Comparison of ENCODE assay signal across 24 cellular contexts in the genomic region with DNA sequence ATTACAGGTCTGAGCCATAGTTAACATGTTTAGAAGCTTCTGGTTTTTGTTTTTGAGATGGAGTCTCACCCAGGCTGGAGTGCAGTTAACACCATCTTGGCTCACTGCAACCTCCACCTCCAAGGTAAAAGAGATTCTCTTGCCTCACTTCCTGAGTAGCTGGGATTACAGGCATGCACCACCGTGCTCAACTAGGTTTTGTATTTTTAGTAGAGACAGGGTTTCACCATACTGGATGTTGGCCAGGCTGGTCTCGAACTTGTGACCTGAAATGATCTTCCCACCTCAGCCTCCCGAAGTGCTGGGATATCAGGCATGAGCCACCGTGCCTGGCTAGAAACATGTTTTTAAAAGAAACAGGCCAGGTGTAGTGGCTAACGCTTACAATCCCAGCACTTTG. TPM values are rescaled to one million over a fixed set of nuclear protein-coding genes. Genes with fewer than 3 reads are reported as not detected.
DNase-seq lines count a peak whose midpoint lies in the region; ATAC-seq, FAIRE-seq and TF ChIP-seq lines count a peak whose summit lies in the region.
"Had no signal": no experiment of that assay in that cellular context is flagged by ENCODE, and none has a peak within 500 bp of the region (broad histone marks: within the 10 kb centered on the region; RNA-seq: fewer than 3 reads in every experiment).

No MANE protein-coding gene starts in this region.

- no peak overlapping the region for H4K91ac ChIP-seq in H9 (ENCODE audit: insufficient read length, low read depth, low read length)

- H3K4me3 ChIP-seq in endothelial cell of umbilical vein (replicated peaks in 1 of 3; ENCODE audit: insufficient read depth in 1 of 3, low read depth in 1 of 3, low read length in 3 of 3) (no peak overlapping the region), brain microvascular endothelial cell (ENCODE audit: low read depth, low read length) (no peak overlapping the region)
- H3K4me3 ChIP-seq: A549; BLaER1 treated with 17β-estradiol and CSF1 and Interleukin-3, amounts not matched to agents 10 nM and 100 nM had no signal

- no peak for TF ChIP-seq CTCF in H9 (conservative IDR thresholded peaks at IDR 0.05)
- no peak for TF ChIP-seq CTCF in endothelial cell of umbilical vein (IDR thresholded peaks at IDR 0.05; ENCODE audit: extremely low read depth in 1 of 2, insufficient read depth in 1 of 2, low read depth in 1 of 2, low read length in 2 of 2)
- no peak for TF ChIP-seq CTCF in brain microvascular endothelial cell (IDR thresholded peaks at IDR 0.05; ENCODE audit: low read depth, low read length, missing control alignments)

- H3K4me1 ChIP-seq in H9 (ENCODE audit: insufficient read depth, low read length) (no peaks in the 10 kb centered on the region), endothelial cell of umbilical vein (ENCODE audit: control insufficient read depth, extremely low read depth, insufficient read depth, low read length) (no peaks in the 10 kb centered on the region)
- H3K4me1 ChIP-seq: A549, BE2C had no signal

- H3K27me3 ChIP-seq in H9 (ENCODE audit: insufficient read depth, low read length), result no peaks in the 10 kb centered on the region
- H3K27me3 ChIP-seq in endothelial cell of umbilical vein (ENCODE audit: control insufficient read depth in 2 of 2, insufficient read depth in 2 of 2, low read length in 2 of 2), result no peaks in the 10 kb centered on the region
- H3K27me3 ChIP-seq in brain microvascular endothelial cell (replicated peaks), result no peaks in the 10 kb centered on the region
- H3K27me3 ChIP-seq: BE2C; BLaER1 treated with 17β-estradiol and CSF1 and Interleukin-3, amounts not matched to agents 10 nM and 100 nM had no signal

- H4K20me1 ChIP-seq in H9 (ENCODE audit: control insufficient read depth, insufficient read depth, insufficient read length) (no peaks in the 10 kb centered on the region), endothelial cell of umbilical vein (replicated peaks; ENCODE audit: control insufficient read depth, extremely low read depth, insufficient read depth, low read length) (no peaks in the 10 kb centered on the region)

- H3K27me3 Mint-ChIP-seq in activated CD8-positive, alpha-beta memory T cell treated with anti-CD3 and anti-CD28 coated beads, Interleukin-2, amount 10 ng/mL, durations not matched to agents 7 days and 5 days, result no peaks in the 10 kb centered on the region
- H3K27me3 Mint-ChIP-seq in H9 (ENCODE audit: low read depth), result no peaks in the 10 kb centered on the region
- H3K27me3 Mint-ChIP-seq: CD4-positive, alpha-beta T cell; CD8-positive, alpha-beta memory T cell had no signal

- no peak overlapping the region for H4K8ac ChIP-seq in H9 (replicated peaks; ENCODE audit: insufficient read length, low read depth, low read length)

- H3K36me3 ChIP-seq in endothelial cell of umbilical vein (ENCODE audit: control insufficient read depth in 2 of 2, extremely low read depth in 1 of 2, insufficient read depth in 2 of 2, low read length in 2 of 2), result peaks cover 4 to 13% of the 10 kb centered on the region in 2 experiments
- peaks cover 54% of the 10 kb centered on the region for H3K36me3 ChIP-seq in brain microvascular endothelial cell (replicated peaks)

- no peak overlapping the region for H2BK15ac ChIP-seq in H9 (ENCODE audit: low read depth, low read length)

- H2BK20ac ChIP-seq in H9 (ENCODE audit: low read depth, low read length, poor library complexity, severe bottlenecking), result peak overlapping the region; percentile 26

- intact Hi-C loops in endothelial cell of umbilical vein (cut with micrococcal nuclease), result no loop called here

- H3K56ac ChIP-seq in H9 (ENCODE audit: insufficient read length, low read depth, low read length), result no peak overlapping the region

- no peaks in the 10 kb centered on the region for H3K79me1 ChIP-seq in H9 (ENCODE audit: insufficient read depth, low read depth, low read length, poor library complexity, severe bottlenecking)

- peaks cover 41% of the 10 kb centered on the region for H3K36me3 Mint-ChIP-seq in activated CD8-positive, alpha-beta memory T cell treated with anti-CD3 and anti-CD28 coated beads, Interleukin-2, amount 10 ng/mL, durations not matched to agents 7 days and 5 days
- H3K36me3 Mint-ChIP-seq in H9 (ENCODE audit: insufficient read depth in 1 of 3, low read depth in 3 of 3), result peaks cover 34 to 59% (median 51%) of the 10 kb centered on the region in 3 experiments; a peak in 6 of 7 replicates

- no peak overlapping the region for H3K4ac ChIP-seq in H9 (ENCODE audit: low read depth, low read length)

- FAIRE-seq in endothelial cell of umbilical vein (lab: Jason Lieb, UNC), result peak; percentile 46
- FAIRE-seq: A549, D721Med, GM12892, H1 had no signal

- no peak overlapping the region for H2BK120ac ChIP-seq in H9 (ENCODE audit: low read depth, low read length, poor library complexity, severe bottlenecking)

- peaks cover 24% of the 10 kb centered on the region for H3K4me1 Mint-ChIP-seq in activated CD8-positive, alpha-beta memory T cell treated with anti-CD3 and anti-CD28 coated beads, Interleukin-2, amount 10 ng/mL, durations not matched to agents 7 days and 5 days
- no peaks in the 10 kb centered on the region for H3K4me1 Mint-ChIP-seq in H9

- POLR2A ChIA-PET in endothelial cell of umbilical vein (lab: Charles Lee), result interaction anchor here (0.7 to 1.1 kb wide), 2 partner anchors 11 to 83 kb away, joined by 3 to 4 read pairs; a partner anchor contains a TSS

- no peak overlapping the region for H4K5ac ChIP-seq in H9 (ENCODE audit: insufficient read length, low read depth, low read length)

- H2BK5ac ChIP-seq in H9 (ENCODE audit: insufficient read length, low read length), result no peak overlapping the region

- DNase-seq in activated CD8-positive, alpha-beta memory T cell treated with anti-CD3 and anti-CD28 coated beads, Interleukin-2, amount 50 U/mL, for 48 hours, result peak; percentile 18
- no peak for DNase-seq in activated CD8-positive, alpha-beta memory T cell treated with anti-CD3 and anti-CD28 coated beads, Interleukin-2, amount 10 ng/mL, durations not matched to agents 7 days and 5 days
- no peak for DNase-seq in H9
- DNase-seq in endothelial cell of umbilical vein (ENCODE audit: low read depth, low spot score), result no peak
- DNase-seq in brain microvascular endothelial cell, result no peak
- no peak for DNase-seq in SHP77 (lab: John Stamatoyannopoulos, UW)
- no peak for DNase-seq in NCI-H748 (lab: John Stamatoyannopoulos, UW; ENCODE audit: unreplicated experiment)
- DNase-seq: 8988T; ACHN; AML-193; BE2C; CD4-positive, alpha-beta T cell; CD8-positive, alpha-beta memory T cell; DMS 273 treated with DMSO at 0.1 percent for 48 hours; DMS53; DMS79 treated with DMSO at 0.1 percent for 48 hours; H7 had no signal

- in situ Hi-C loops in brain microvascular endothelial cell (cut with HindIII; ENCODE audit: low pct_ligation_motif_present, low sequenced_read_pairs), result no loop called here

- no CpG with 5 or more reads among the region's 5 CpGs for WGBS in H9 (ENCODE audit: extremely low coverage, insufficient read length, low lambda C conversion rate)

- no peaks in the 10 kb centered on the region for H3K9me3 ChIP-seq in H9 (ENCODE audit: control insufficient read depth, low read depth, low read length)
- H3K9me3 ChIP-seq in endothelial cell of umbilical vein (replicated peaks; ENCODE audit: control insufficient read depth, insufficient read depth, low read length), result no peaks in the 10 kb centered on the region
- H3K9me3 ChIP-seq: A549; BE2C; BLaER1 treated with 17β-estradiol and CSF1 and Interleukin-3, amounts not matched to agents 10 nM and 100 nM had no signal

- no peaks in the 10 kb centered on the region for H3K9me1 ChIP-seq in endothelial cell of umbilical vein (replicated peaks; ENCODE audit: control insufficient read depth, extremely low read depth, insufficient read depth, low read length)

- H3K9me3 Mint-ChIP-seq in activated CD8-positive, alpha-beta memory T cell treated with anti-CD3 and anti-CD28 coated beads, Interleukin-2, amount 10 ng/mL, durations not matched to agents 7 days and 5 days (ENCODE audit: low read depth), result no peaks in the 10 kb centered on the region
- no peaks in the 10 kb centered on the region for H3K9me3 Mint-ChIP-seq in H9
- H3K9me3 Mint-ChIP-seq: CD4-positive, alpha-beta T cell; CD8-positive, alpha-beta memory T cell had no signal

- no TSS peak for BruUV-seq in endothelial cell of umbilical vein (replicated peaks; lab: Mats Ljungman, UMichigan)

- no peak overlapping the region for H3K27ac Mint-ChIP-seq in activated CD8-positive, alpha-beta memory T cell treated with anti-CD3 and anti-CD28 coated beads, Interleukin-2, amount 10 ng/mL, durations not matched to agents 7 days and 5 days
- no peak overlapping the region for H3K27ac Mint-ChIP-seq in H9
- H3K27ac Mint-ChIP-seq: CD4-positive, alpha-beta T cell had no signal

- dilution Hi-C loops in endothelial cell of umbilical vein (cut with MboI; ENCODE audit: extremely low pct_ligation_motif_present, low sequenced_read_pairs), result no loop called here

- no peak overlapping the region for H3K9ac ChIP-seq in H9 (ENCODE audit: extremely low read depth, insufficient read length, low read length)
- no peak overlapping the region for H3K9ac ChIP-seq in endothelial cell of umbilical vein (replicated peaks; ENCODE audit: extremely low read depth, insufficient read depth, low read length)
- H3K9ac ChIP-seq: BLaER1 treated with 17β-estradiol and CSF1 and Interleukin-3, amounts not matched to agents 10 nM and 100 nM had no signal

- H3T11ph ChIP-seq in H9 (ENCODE audit: low read length), result no peak overlapping the region

- H3K79me2 ChIP-seq in H9 (ENCODE audit: insufficient read depth, low read length), result no peaks in the 10 kb centered on the region
- H3K79me2 ChIP-seq in endothelial cell of umbilical vein (ENCODE audit: control insufficient read depth, insufficient read depth, low read length), result peaks cover 6% of the 10 kb centered on the region

- no peak overlapping the region for H3K27ac ChIP-seq in H9 (ENCODE audit: insufficient read length, low read depth, low read length)
- H3K27ac ChIP-seq in endothelial cell of umbilical vein (ENCODE audit: insufficient read depth, low read depth, low read length), result no peak overlapping the region
- no peak overlapping the region for H3K27ac ChIP-seq in brain microvascular endothelial cell
- H3K27ac ChIP-seq: A549; BLaER1 treated with 17β-estradiol and CSF1 and Interleukin-3, amounts not matched to agents 10 nM and 100 nM had no signal

- no peak overlapping the region for H3K23ac ChIP-seq in H9 (ENCODE audit: insufficient read length, low read depth, low read length)

- no peak overlapping the region for H2AK5ac ChIP-seq in H9 (ENCODE audit: insufficient read length, low read length)

- no peak overlapping the region for H3K18ac ChIP-seq in H9 (ENCODE audit: insufficient read length, low read depth, low read length)

- H2AFZ ChIP-seq in H9 (ENCODE audit: low read length) (no peak overlapping the region), endothelial cell of umbilical vein (ENCODE audit: low read depth, low read length) (no peak overlapping the region)

- TF ChIP-seq POLR2A in endothelial cell of umbilical vein (IDR thresholded peaks at IDR 0.05; ENCODE audit: low read depth, low read length), result no peak

- no peak overlapping the region for H3K14ac ChIP-seq in H9 (ENCODE audit: insufficient read depth, low read length)

- no peak overlapping the region for H3K4me2 ChIP-seq in H9 (ENCODE audit: insufficient read depth, insufficient read length, low read length)
- no peak overlapping the region for H3K4me2 ChIP-seq in endothelial cell of umbilical vein (ENCODE audit: insufficient read depth, low read length)
- H3K4me2 ChIP-seq: A549; BLaER1 treated with 17β-estradiol and CSF1 and Interleukin-3, amounts not matched to agents 10 nM and 100 nM had no signal

- no peaks in the 10 kb centered on the region for H3K23me2 ChIP-seq in H9 (ENCODE audit: insufficient read length, low read depth, low read length, poor library complexity, severe bottlenecking)

- ATAC-seq in activated CD8-positive, alpha-beta memory T cell treated with anti-CD3 and anti-CD28 coated beads, Interleukin-2, amount 10 ng/mL, durations not matched to agents 7 days and 5 days, result no peak
- ATAC-seq: A549, HCT116 had no signal

- CTCF ChIA-PET in activated CD8-positive, alpha-beta memory T cell treated with anti-CD3 and anti-CD28 coated beads, Interleukin-2, amount 10 ng/mL, durations not matched to agents 7 days and 5 days (lab: Charles Lee), result no interaction called here
- CTCF ChIA-PET in endothelial cell of umbilical vein (lab: Charles Lee), result no interaction called here

- H3K4me3 Mint-ChIP-seq in activated CD8-positive, alpha-beta memory T cell treated with anti-CD3 and anti-CD28 coated beads, Interleukin-2, amount 10 ng/mL, durations not matched to agents 7 days and 5 days, result no peak overlapping the region
- H3K4me3 Mint-ChIP-seq in H9, result no peak overlapping the region
- H3K4me3 Mint-ChIP-seq: CD14-positive monocyte; CD4-positive, alpha-beta T cell; CD8-positive, alpha-beta memory T cell had no signal

- no peak overlapping the region for H2BK12ac ChIP-seq in H9 (ENCODE audit: insufficient read length, low read depth, low read length)

RNA-seq across cellular contexts. Expression of a gene that starts 10.5 kb away (rescaled TPM):
- total RNA-seq in activated CD8-positive, alpha-beta memory T cell treated with anti-CD3 and anti-CD28 coated beads, Interleukin-2, amount 10 ng/mL, durations not matched to agents 7 days and 5 days, result 100 to 1,000 TPM; 122 to 142 TPM
- total RNA-seq in H9 (2021) (367 and 376 TPM in 2 replicates), endothelial cell of umbilical vein (325 and 327 TPM in 2 replicates)
- polyA plus RNA-seq in endothelial cell of umbilical vein, result 476 and 710 TPM in 2 replicates
- 712 and 987 TPM in 2 replicates for polyA plus RNA-seq in endothelial cell of umbilical vein (2011; cell fraction: cytosol; rRNA removed)
- polyA plus RNA-seq in endothelial cell of umbilical vein (2011; cell fraction: nucleus; rRNA removed), result 211 and 347 TPM in 2 replicates
- 802 and 870 TPM in 2 replicates for polyA plus RNA-seq in endothelial cell of umbilical vein (2012)
- 295 and 396 TPM in 2 replicates for polyA minus RNA-seq in endothelial cell of umbilical vein
- 168 TPM for polyA minus RNA-seq in endothelial cell of umbilical vein (2011; cell fraction: cytosol; rRNA and poly(A)+ RNA removed)
- polyA minus RNA-seq in endothelial cell of umbilical vein (2011; cell fraction: nucleus; rRNA and poly(A)+ RNA removed), result 45.3 and 47.6 TPM in 2 replicates

RNA-seq across cellular contexts. Expression of a gene that starts 45.6 kb away (rescaled TPM):
- 10 to 100 TPM; 47.0 to 59.1 TPM for total RNA-seq in activated CD8-positive, alpha-beta memory T cell treated with anti-CD3 and anti-CD28 coated beads, Interleukin-2, amount 10 ng/mL, durations not matched to agents 7 days and 5 days
- total RNA-seq in H9 (2021) (235 and 237 TPM in 2 replicates), endothelial cell of umbilical vein (43.4 and 49.3 TPM in 2 replicates)
- 22.2 and 28.4 TPM in 2 replicates for polyA plus RNA-seq in endothelial cell of umbilical vein
- 24.9 and 29.4 TPM in 2 replicates for polyA plus RNA-seq in endothelial cell of umbilical vein (2011; cell fraction: cytosol; rRNA removed)
- 14.5 and 17.5 TPM in 2 replicates for polyA plus RNA-seq in endothelial cell of umbilical vein (2011; cell fraction: nucleus; rRNA removed)
- polyA plus RNA-seq in endothelial cell of umbilical vein (2012), result 42.8 and 50.5 TPM in 2 replicates
- polyA minus RNA-seq in endothelial cell of umbilical vein, result 37.3 and 39.1 TPM in 2 replicates
- polyA minus RNA-seq in endothelial cell of umbilical vein (2011; cell fraction: cytosol; rRNA and poly(A)+ RNA removed), result 35.5 TPM
- polyA minus RNA-seq in endothelial cell of umbilical vein (2011; cell fraction: nucleus; rRNA and poly(A)+ RNA removed), result 14.1 and 15.6 TPM in 2 replicates
